ENCODE assay signal across 21 cellular contexts in genomic region chr9:129184743-129185142, GRCh38.
"Had no signal": no experiment of that assay in that cellular context is flagged by ENCODE, and none has a peak within 500 bp of the region (broad histone marks: within the 10 kb centered on the region; RNA-seq: fewer than 3 reads in every experiment).

No MANE protein-coding gene starts in this region.

- H3K4me1 Mint-ChIP-seq: memory B cell had no signal

- H3K36me3 Mint-ChIP-seq: activated CD4-positive, alpha-beta memory T cell treated with anti-CD3 and anti-CD28 coated beads for 36 hours; activated naive CD8-positive, alpha-beta T cell treated with anti-CD3 and anti-CD28 coated beads, Interleukin-2, amount 10 ng/mL, durations not matched to agents 7 days and 5 days; memory B cell; naive thymus-derived CD8-positive, alpha-beta T cell had no signal

- H3K9ac ChIP-seq: parathyroid adenoma had no signal

- H3K27ac ChIP-seq: foreskin keratinocyte, parathyroid adenoma, right lobe of liver, thyroid gland had no signal

- DNase-seq: activated CD4-positive, alpha-beta memory T cell treated with anti-CD3 and anti-CD28 coated beads for 36 hours; activated CD4-positive, alpha-beta T cell treated with anti-CD3 and anti-CD28 coated beads for 48 hours; activated effector memory CD4-positive, alpha-beta T cell treated with Interleukin-2 at 50 U/mL for 16 hours; activated naive CD4-positive, alpha-beta T cell treated with anti-CD3 and anti-CD28 coated beads for 36 hours; activated naive CD8-positive, alpha-beta T cell treated with anti-CD3 and anti-CD28 coated beads, Interleukin-2, amount 10 ng/mL, durations not matched to agents 7 days and 5 days; activated T-cell treated with anti-CD3 and anti-CD28 coated beads, Interleukin-2, amount 50 U/mL, for 72 hours; amygdala; dermis blood vessel endothelial cell; effector CD8-positive, alpha-beta T cell; foreskin keratinocyte; left colon; naive thymus-derived CD8-positive, alpha-beta T cell; right lobe of liver; stimulated activated CD4-positive, alpha-beta T cell treated with anti-CD3 and anti-CD28 coated beads, Interleukin-1b, Interleukin-23, amount 100 ng/mL, for 48 hours; substantia nigra; T-helper 17 cell; thyroid gland had no signal

- H3K79me2 ChIP-seq: parathyroid adenoma had no signal

- H3K27me3 Mint-ChIP-seq: activated CD4-positive, alpha-beta memory T cell treated with anti-CD3 and anti-CD28 coated beads for 36 hours; activated naive CD8-positive, alpha-beta T cell treated with anti-CD3 and anti-CD28 coated beads, Interleukin-2, amount 10 ng/mL, durations not matched to agents 7 days and 5 days; naive thymus-derived CD8-positive, alpha-beta T cell; T-helper 17 cell had no signal

- H3K4me3 ChIP-seq: right lobe of liver, skin epidermis, thyroid gland had no signal

- H3K9me3 Mint-ChIP-seq: activated CD4-positive, alpha-beta memory T cell treated with anti-CD3 and anti-CD28 coated beads for 36 hours; activated naive CD4-positive, alpha-beta T cell treated with anti-CD3 and anti-CD28 coated beads for 36 hours; activated naive CD8-positive, alpha-beta T cell treated with anti-CD3 and anti-CD28 coated beads, Interleukin-2, amount 10 ng/mL, durations not matched to agents 7 days and 5 days; activated T-cell treated with anti-CD3 and anti-CD28 coated beads, Interleukin-2, amount 50 U/mL, for 72 hours; memory B cell; stimulated activated naive CD8-positive, alpha-beta T cell treated with anti-CD3 and anti-CD28 coated beads, Interleukin-15, Interleukin-2, amounts not matched to agents 100 ng/mL and 50 ng/mL, for 24 hours had no signal

- H2AFZ ChIP-seq: parathyroid adenoma had no signal

- H3K4me1 ChIP-seq: foreskin keratinocyte, parathyroid adenoma, right lobe of liver, thyroid gland had no signal

- H3K36me3 ChIP-seq: right lobe of liver, thyroid gland had no signal

- H3K27me3 ChIP-seq: foreskin keratinocyte, right lobe of liver, thyroid gland had no signal

- H3K4me3 Mint-ChIP-seq: activated CD4-positive, alpha-beta memory T cell treated with anti-CD3 and anti-CD28 coated beads for 36 hours; activated naive CD4-positive, alpha-beta T cell treated with anti-CD3 and anti-CD28 coated beads for 36 hours; activated naive CD8-positive, alpha-beta T cell treated with anti-CD3 and anti-CD28 coated beads, Interleukin-2, amount 10 ng/mL, durations not matched to agents 7 days and 5 days; activated T-cell treated with anti-CD3 and anti-CD28 coated beads, Interleukin-2, amount 50 U/mL, for 72 hours; memory B cell; naive thymus-derived CD8-positive, alpha-beta T cell; stimulated activated naive CD8-positive, alpha-beta T cell treated with anti-CD3 and anti-CD28 coated beads, Interleukin-15, Interleukin-2, amounts not matched to agents 100 ng/mL and 50 ng/mL, for 24 hours; T-helper 17 cell had no signal

- H3K9me3 ChIP-seq: right lobe of liver, thyroid gland had no signal

- H3K27ac Mint-ChIP-seq: activated CD4-positive, alpha-beta memory T cell treated with anti-CD3 and anti-CD28 coated beads for 36 hours; activated naive CD4-positive, alpha-beta T cell treated with anti-CD3 and anti-CD28 coated beads for 36 hours; activated naive CD8-positive, alpha-beta T cell treated with anti-CD3 and anti-CD28 coated beads, Interleukin-2, amount 10 ng/mL, durations not matched to agents 7 days and 5 days; activated T-cell treated with anti-CD3 and anti-CD28 coated beads, Interleukin-2, amount 50 U/mL, for 72 hours; memory B cell; naive thymus-derived CD8-positive, alpha-beta T cell; stimulated activated naive CD8-positive, alpha-beta T cell treated with anti-CD3 and anti-CD28 coated beads, Interleukin-15, Interleukin-2, amounts not matched to agents 100 ng/mL and 50 ng/mL, for 24 hours; T-helper 17 cell had no signal

- ATAC-seq: activated T-cell treated with anti-CD3 and anti-CD28 coated beads, Interleukin-2, amount 50 U/mL, for 72 hours; foreskin keratinocyte; naive thymus-derived CD8-positive, alpha-beta T cell; right lobe of liver; T-helper 17 cell had no signal
